In the genomic region with DNA sequence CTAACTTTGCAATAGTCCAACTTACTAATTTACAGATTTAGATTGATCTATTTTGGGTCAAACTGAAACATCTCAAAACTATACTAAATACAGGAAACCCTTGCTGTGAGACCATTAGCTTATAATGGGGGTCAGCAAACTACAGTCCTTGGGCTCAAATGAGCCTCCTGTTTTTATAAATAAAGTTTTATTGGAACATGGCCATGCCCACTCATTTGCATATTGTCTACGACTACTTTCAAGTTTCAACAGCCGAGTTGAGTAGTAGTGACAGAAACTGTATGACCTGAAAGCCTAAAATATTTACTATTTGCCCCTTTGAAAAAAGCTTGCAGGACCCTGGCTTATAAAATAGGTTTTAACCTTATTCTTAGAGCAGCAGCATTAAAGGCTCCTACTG, we compare ENCODE assay signal across 26 cellular contexts.
"Had no signal": no experiment of that assay in that cellular context is flagged by ENCODE, and none has a peak within 500 bp of the region (broad histone marks: within the 10 kb centered on the region; RNA-seq: fewer than 3 reads in every experiment).

No MANE protein-coding gene starts in this region.

- H3K4me2 ChIP-seq: neural progenitor cell had no signal

- H3K9ac ChIP-seq: neural progenitor cell had no signal

- H3K27me3 Mint-ChIP-seq: effector memory CD8-positive, alpha-beta T cell; naive thymus-derived CD4-positive, alpha-beta T cell; stimulated activated memory B cell treated with anti-CD40 and anti-IgM and Interleukin-4, amounts not matched to agents 10 μg/mL and 1 μg/mL and 100 μg/mL, for 72 hours had no signal

- H3K9me3 ChIP-seq: esophagus squamous epithelium, left lung, psoas muscle, transverse colon, upper lobe of right lung, uterus had no signal

- H3K36me3 ChIP-seq: neural progenitor cell, uterus had no signal

- H3K4me1 Mint-ChIP-seq: nephron; stimulated activated memory B cell treated with anti-CD40 and anti-IgM and Interleukin-4, amounts not matched to agents 10 μg/mL and 1 μg/mL and 100 μg/mL, for 72 hours had no signal

- H3K4me3 Mint-ChIP-seq: effector memory CD8-positive, alpha-beta T cell; naive thymus-derived CD4-positive, alpha-beta T cell; nephron; neural progenitor cell; stimulated activated memory B cell treated with anti-CD40 and anti-IgM and Interleukin-4, amounts not matched to agents 10 μg/mL and 1 μg/mL and 100 μg/mL, for 72 hours had no signal

- H3K4me1 ChIP-seq: esophagus squamous epithelium, neural progenitor cell, spleen, upper lobe of right lung, uterus had no signal

- H3K27me3 ChIP-seq: esophagus squamous epithelium, heart right ventricle, left lung, neural progenitor cell, spleen, transverse colon, upper lobe of right lung, uterus had no signal

- DNase-seq: cortex of kidney; effector memory CD8-positive, alpha-beta T cell; erythroblast; esophagus squamous epithelium; foreskin melanocyte; glutamatergic neuron; heart right ventricle; hippocampal formation; left cardiac atrium; left lung; mesendoderm; midbrain; naive thymus-derived CD4-positive, alpha-beta T cell; psoas muscle; right cardiac atrium; spleen; stimulated activated CD4-positive, alpha-beta T cell treated with anti-CD3 and anti-CD28 coated beads, Interleukin-4, amount 100 ng/mL, for 4 hours; stimulated activated naive CD8-positive, alpha-beta T cell treated with anti-CD3 and anti-CD28 coated beads, Interleukin-15, Interleukin-2, amounts not matched to agents 100 U/mL and 50 U/mL, for 24 hours; transverse colon; upper lobe of right lung; uterus had no signal

- H3K27ac ChIP-seq: esophagus squamous epithelium, left lung, neural progenitor cell, skin epidermis, spleen, upper lobe of right lung had no signal

- H3K27ac Mint-ChIP-seq: effector memory CD8-positive, alpha-beta T cell; nephron; neural progenitor cell; stimulated activated memory B cell treated with anti-CD40 and anti-IgM and Interleukin-4, amounts not matched to agents 10 μg/mL and 1 μg/mL and 100 μg/mL, for 72 hours had no signal

- H2AFZ ChIP-seq: neural progenitor cell had no signal

- H3K9me3 Mint-ChIP-seq: effector memory CD8-positive, alpha-beta T cell; neural progenitor cell had no signal

- H3K4me3 ChIP-seq: esophagus squamous epithelium, heart right ventricle, left lung, neural progenitor cell, psoas muscle, skin epidermis, spleen, thoracic aorta, transverse colon, upper lobe of right lung, uterus had no signal

- ATAC-seq: effector memory CD8-positive, alpha-beta T cell; heart right ventricle; left cardiac atrium; left lung; naive thymus-derived CD4-positive, alpha-beta T cell; psoas muscle; right cardiac atrium; stimulated activated memory B cell treated with anti-CD40 and anti-IgM and Interleukin-4, amounts not matched to agents 10 μg/mL and 1 μg/mL and 100 μg/mL, for 72 hours; stimulated activated naive CD8-positive, alpha-beta T cell treated with anti-CD3 and anti-CD28 coated beads, Interleukin-15, Interleukin-2, amounts not matched to agents 100 U/mL and 50 U/mL, for 24 hours; upper lobe of right lung had no signal
